17 cellular contexts compared by ENCODE assay signal in genomic region chr11:7677071-7677470, GRCh38. TPM values are rescaled to one million over a fixed set of nuclear protein-coding genes. Genes with fewer than 3 reads are reported as not detected.
DNase-seq lines count a peak whose midpoint lies in the region; FAIRE-seq and TF ChIP-seq lines count a peak whose summit lies in the region.
"Had no signal": no experiment of that assay in that cellular context is flagged by ENCODE, and none has a peak within 500 bp of the region (broad histone marks: within the 10 kb centered on the region; RNA-seq: fewer than 3 reads in every experiment).

No MANE protein-coding gene starts in this region.

- H3K27me3 Mint-ChIP-seq in chondrocyte (ENCODE audit: low read depth) (no peaks in the 10 kb centered on the region), nephron progenitor cell (ENCODE audit: low read depth, poor library complexity) (peaks cover 17% of the 10 kb centered on the region)

- H3K9me3 ChIP-seq in SJCRH30 (replicated peaks) = no peaks in the 10 kb centered on the region
- H3K9me3 ChIP-seq: esophagus muscularis mucosa, stomach had no signal

- DNase-seq in NCI-H69 (lab: John Stamatoyannopoulos, UW) (peak; percentile 13), chondrocyte (ENCODE audit: low spot score) (no peak), nephron progenitor cell (no peak), SJCRH30 (no peak), NCI-H128 (lab: John Stamatoyannopoulos, UW; ENCODE audit: unreplicated experiment) (no peak), NCI-H345 treated with DMSO at 0.1 percent for 48 hours (lab: John Stamatoyannopoulos, UW; ENCODE audit: unreplicated experiment) (no peak), SW 1271 (lab: John Stamatoyannopoulos, UW) (no peak)
- DNase-seq: activated CD4-positive, alpha-beta T cell treated with anti-CD3 and anti-CD28 coated beads, Interleukin-2, amount 50 U/mL, for 1 hour; C1 segment of cervical spinal cord; central memory CD4-positive, alpha-beta T cell; stomach had no signal

- H3K4me1 Mint-ChIP-seq in chondrocyte (ENCODE audit: low read depth) = peaks cover 33% of the 10 kb centered on the region
- peaks cover 54% of the 10 kb centered on the region for H3K4me1 Mint-ChIP-seq in nephron progenitor cell

- H3K9me3 Mint-ChIP-seq in chondrocyte (ENCODE audit: low read depth) = peaks cover 3% of the 10 kb centered on the region
- H3K9me3 Mint-ChIP-seq in nephron progenitor cell = peaks cover 32% of the 10 kb centered on the region
- H3K9me3 Mint-ChIP-seq: activated T-helper 2 cell treated with anti-CD3 and anti-CD28 coated beads, Interferon-gamma antibody, Interleukin-2, Interleukin-4, amounts not matched to agents 10 μg/mL and 5 μg/mL and 100 μg/mL, durations not matched to agents 14 hours and 24 hours and 36 hours had no signal

- H3K4me3 Mint-ChIP-seq in chondrocyte (ENCODE audit: unreplicated experiment) = no peak overlapping the region
- H3K4me3 Mint-ChIP-seq in nephron progenitor cell = no peak overlapping the region

- H3K36me3 Mint-ChIP-seq in chondrocyte (ENCODE audit: low read depth) = no peaks in the 10 kb centered on the region
- peaks cover 30% of the 10 kb centered on the region for H3K36me3 Mint-ChIP-seq in nephron progenitor cell (ENCODE audit: low read depth)

- no peak overlapping the region for H3K27ac ChIP-seq in SJCRH30
- H3K27ac ChIP-seq: esophagus muscularis mucosa, KMS-11, stomach had no signal

- H3K27ac Mint-ChIP-seq in chondrocyte (ENCODE audit: unreplicated experiment) (peak overlapping the region; percentile 53), nephron progenitor cell (peak overlapping the region; percentile 64)
- H3K27ac Mint-ChIP-seq: activated T-helper 2 cell treated with anti-CD3 and anti-CD28 coated beads, Interferon-gamma antibody, Interleukin-2, Interleukin-4, amounts not matched to agents 10 μg/mL and 5 μg/mL and 100 μg/mL, durations not matched to agents 14 hours and 24 hours and 36 hours had no signal

- H3K36me3 ChIP-seq in SJCRH30 = no peaks in the 10 kb centered on the region
- H3K36me3 ChIP-seq: esophagus muscularis mucosa, stomach had no signal

- FAIRE-seq in G401.6 (lab: Jason Lieb, UNC) = peak; percentile 95

- H3K4me3 ChIP-seq in SJCRH30 = no peak overlapping the region
- H3K4me3 ChIP-seq: esophagus muscularis mucosa, stomach had no signal

- TF ChIP-seq CTCF in chondrocyte (IDR thresholded peaks at IDR 0.05) = no peak
- no peak for TF ChIP-seq CTCF in nephron progenitor cell (IDR thresholded peaks at IDR 0.05)

- no peaks in the 10 kb centered on the region for H3K4me1 ChIP-seq in SJCRH30

- H3K27me3 ChIP-seq in SJCRH30 = 0 out of 2 replicates have a peak, but pooled peaks cover 10% of the 10 kb centered on the region

RNA-seq across cellular contexts. Expression of gene CYB5R2, which starts 3.8 kb away (rescaled TPM):
- total RNA-seq in chondrocyte = 7.0 to 12.7 TPM (median 12.6 TPM) in 3 replicates
- not detected in 2 replicates for total RNA-seq in SJCRH30 (2014; rRNA removed; shearing (Covaris generic))

RNA-seq across cellular contexts. Expression of gene OVCH2, which starts 29.2 kb away (rescaled TPM):
- 0.67 to 1.2 TPM (median 0.92 TPM) in 3 replicates for total RNA-seq in chondrocyte
- not detected in 2 replicates for total RNA-seq in SJCRH30 (2014; rRNA removed; shearing (Covaris generic))
- total RNA-seq: activated T-helper 2 cell treated with anti-CD3 and anti-CD28 coated beads, Interferon-gamma antibody, Interleukin-2, Interleukin-4, amounts not matched to agents 10 μg/mL and 5 μg/mL and 100 μg/mL, durations not matched to agents 14 hours and 24 hours and 36 hours; esophagus muscularis mucosa; myocyte; T-helper 2 cell treated with Interferon-gamma antibody and Interleukin-4, amounts not matched to agents 100 ng/mL and 5 ng/mL, for 36 hours had no signal
